8 cellular contexts compared by ENCODE assay signal in the genomic region with DNA sequence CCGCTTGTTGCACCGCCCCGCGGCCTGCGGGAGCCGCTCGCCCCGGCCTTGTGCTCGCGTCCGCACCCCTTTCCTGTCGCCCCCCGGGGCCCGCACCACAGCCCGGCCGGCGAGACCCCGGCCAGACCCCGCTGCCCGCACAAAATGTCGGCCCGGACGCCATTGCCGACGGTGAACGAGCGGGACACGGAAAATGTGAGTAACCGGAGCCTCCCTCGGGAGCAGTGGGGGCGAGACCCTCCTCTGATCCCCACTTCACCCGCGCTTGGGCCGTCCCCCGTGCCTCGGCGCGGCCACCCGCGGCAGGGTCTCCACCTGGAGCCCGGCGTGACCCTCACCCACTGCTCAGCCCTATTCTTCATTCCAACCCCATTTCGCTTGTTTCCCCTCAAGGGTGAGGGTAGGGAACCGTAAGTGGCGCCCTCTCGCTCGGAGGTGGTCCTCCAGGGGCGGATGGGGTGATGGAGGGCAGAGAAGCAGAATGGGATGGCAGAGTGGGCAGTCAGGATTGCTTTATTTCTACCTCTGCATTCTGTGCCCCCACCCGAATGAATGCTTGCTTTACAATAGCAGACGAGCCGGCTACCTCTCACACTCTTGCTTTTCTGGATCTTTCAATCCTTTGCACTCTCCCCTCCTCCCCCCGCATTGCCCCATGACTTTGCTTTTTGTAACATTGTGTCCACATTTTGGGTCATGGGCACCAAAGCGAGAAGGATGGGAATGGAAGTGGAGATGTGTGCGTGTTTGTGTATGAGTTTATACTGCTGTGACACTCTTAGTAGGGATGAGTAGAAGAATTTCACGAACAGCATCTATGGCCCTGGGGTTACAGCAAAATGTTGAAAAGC. TPM values are rescaled to one million over a fixed set of nuclear protein-coding genes. Genes with fewer than 3 reads are reported as not detected.
DNase-seq lines count a peak whose midpoint lies in the region; ATAC-seq and TF ChIP-seq lines count a peak whose summit lies in the region.

No MANE protein-coding gene starts in this region.

- H3K36me3 ChIP-seq in right atrium auricular region (no peaks in the 10 kb centered on the region), rectal smooth muscle tissue (ENCODE audit: control insufficient read depth, insufficient read depth, low read length) (no peaks in the 10 kb centered on the region)

- H3K4me1 ChIP-seq in right atrium auricular region, result peaks cover 0 to 23% of the 10 kb centered on the region in 2 donors
- H3K4me1 ChIP-seq in rectal smooth muscle tissue (ENCODE audit: control insufficient read depth, insufficient read depth, low read length), result peaks cover 5% of the 10 kb centered on the region

- H3K4me3 ChIP-seq in right atrium auricular region, result peak overlapping the region; percentile 75 to 89
- H3K4me3 ChIP-seq in rectal smooth muscle tissue (ENCODE audit: low read length), result peak overlapping the region; percentile 77

- no peaks in the 10 kb centered on the region for H3K27me3 ChIP-seq in right atrium auricular region
- H3K27me3 ChIP-seq in rectal smooth muscle tissue (ENCODE audit: control insufficient read depth, insufficient read depth, low read length), result peaks cover 3% of the 10 kb centered on the region

- peak overlapping the region; percentile 19 for H3K9ac ChIP-seq in rectal smooth muscle tissue (ENCODE audit: low read length)

- no peak overlapping the region for H3K27ac Mint-ChIP-seq in T-helper 1 cell treated with Interleukin-12 subunit alpha and Interleukin-12 subunit beta and Interleukin-4 antibody, amounts not matched to agents 30 μg/mL and 1 μg/mL, for 36 hours
- H3K27ac Mint-ChIP-seq in activated T-helper 1 cell treated with anti-CD3 and anti-CD28 coated beads, Interleukin-12 subunit alpha, Interleukin-12 subunit beta, Interleukin-2, Interleukin-4 antibody, amounts not matched to agents 30 ng/mL and 10 ng/mL and 1 ng/mL, durations not matched to agents 14 hours and 24 hours and 36 hours, result peak overlapping the region; percentile 32

- intact Hi-C loops in activated T-helper 1 cell treated with anti-CD3 and anti-CD28 coated beads, Interleukin-12 subunit alpha, Interleukin-12 subunit beta, Interleukin-2, Interleukin-4 antibody, amounts not matched to agents 30 ng/mL and 10 ng/mL and 1 ng/mL, durations not matched to agents 14 hours and 24 hours and 36 hours (cut with micrococcal nuclease), result loop anchor here (5.0 kb wide), 1 partner anchor 348 kb away; the partner anchor contains the start of gene HLX

- no peak for DNase-seq in T-helper 1 cell
- DNase-seq in activated T-helper 1 cell treated with anti-CD3 and anti-CD28 coated beads, Interleukin-12 subunit alpha, Interleukin-12 subunit beta, Interleukin-2, Interleukin-4 antibody, amounts not matched to agents 30 ng/mL and 10 ng/mL and 1 ng/mL, durations not matched to agents 14 hours and 24 hours and 36 hours (ENCODE audit: low spot score), result no peak
- no peak for DNase-seq in right atrium auricular region (ENCODE audit: low spot score)
- no peak for DNase-seq in OCI-M2 (lab: John Stamatoyannopoulos, UW; ENCODE audit: unreplicated experiment)

- H3K27me3 Mint-ChIP-seq in T-helper 1 cell treated with Interleukin-12 subunit alpha and Interleukin-12 subunit beta and Interleukin-4 antibody, amounts not matched to agents 30 μg/mL and 1 μg/mL, for 36 hours (ENCODE audit: low read depth), result peaks cover 66% of the 10 kb centered on the region
- peaks cover 58% of the 10 kb centered on the region for H3K27me3 Mint-ChIP-seq in activated T-helper 1 cell treated with anti-CD3 and anti-CD28 coated beads, Interleukin-12 subunit alpha, Interleukin-12 subunit beta, Interleukin-2, Interleukin-4 antibody, amounts not matched to agents 30 ng/mL and 10 ng/mL and 1 ng/mL, durations not matched to agents 14 hours and 24 hours and 36 hours (ENCODE audit: insufficient read depth)

- H3K4me3 Mint-ChIP-seq in T-helper 1 cell treated with Interleukin-12 subunit alpha and Interleukin-12 subunit beta and Interleukin-4 antibody, amounts not matched to agents 30 μg/mL and 1 μg/mL, for 36 hours, result peak overlapping the region; percentile 59
- peak overlapping the region; percentile 76 for H3K4me3 Mint-ChIP-seq in activated T-helper 1 cell treated with anti-CD3 and anti-CD28 coated beads, Interleukin-12 subunit alpha, Interleukin-12 subunit beta, Interleukin-2, Interleukin-4 antibody, amounts not matched to agents 30 ng/mL and 10 ng/mL and 1 ng/mL, durations not matched to agents 14 hours and 24 hours and 36 hours

- H3K9me3 Mint-ChIP-seq in T-helper 1 cell treated with Interleukin-12 subunit alpha and Interleukin-12 subunit beta and Interleukin-4 antibody, amounts not matched to agents 30 μg/mL and 1 μg/mL, for 36 hours, result no peaks in the 10 kb centered on the region
- no peaks in the 10 kb centered on the region for H3K9me3 Mint-ChIP-seq in activated T-helper 1 cell treated with anti-CD3 and anti-CD28 coated beads, Interleukin-12 subunit alpha, Interleukin-12 subunit beta, Interleukin-2, Interleukin-4 antibody, amounts not matched to agents 30 ng/mL and 10 ng/mL and 1 ng/mL, durations not matched to agents 14 hours and 24 hours and 36 hours

- peaks cover 13% of the 10 kb centered on the region for H3K4me1 Mint-ChIP-seq in T-helper 1 cell treated with Interleukin-12 subunit alpha and Interleukin-12 subunit beta and Interleukin-4 antibody, amounts not matched to agents 30 μg/mL and 1 μg/mL, for 36 hours (ENCODE audit: low read depth)
- peaks cover 12% of the 10 kb centered on the region for H3K4me1 Mint-ChIP-seq in activated T-helper 1 cell treated with anti-CD3 and anti-CD28 coated beads, Interleukin-12 subunit alpha, Interleukin-12 subunit beta, Interleukin-2, Interleukin-4 antibody, amounts not matched to agents 30 ng/mL and 10 ng/mL and 1 ng/mL, durations not matched to agents 14 hours and 24 hours and 36 hours (ENCODE audit: low read depth)

- TF ChIP-seq CTCF in right atrium auricular region (IDR thresholded peaks at IDR 0.05), result no peak

- peak; percentile 10 for ATAC-seq in HG03045 (IDR thresholded peaks at IDR 0.05; ENCODE audit: unreplicated experiment)
- ATAC-seq in HG02798 (IDR thresholded peaks at IDR 0.05; ENCODE audit: poor library complexity, unreplicated experiment), result no peak

- no peaks in the 10 kb centered on the region for H3K36me3 Mint-ChIP-seq in T-helper 1 cell treated with Interleukin-12 subunit alpha and Interleukin-12 subunit beta and Interleukin-4 antibody, amounts not matched to agents 30 μg/mL and 1 μg/mL, for 36 hours (ENCODE audit: low read depth)
- H3K36me3 Mint-ChIP-seq in activated T-helper 1 cell treated with anti-CD3 and anti-CD28 coated beads, Interleukin-12 subunit alpha, Interleukin-12 subunit beta, Interleukin-2, Interleukin-4 antibody, amounts not matched to agents 30 ng/mL and 10 ng/mL and 1 ng/mL, durations not matched to agents 14 hours and 24 hours and 36 hours (ENCODE audit: low read depth), result peaks cover 7% of the 10 kb centered on the region

- H3K9me3 ChIP-seq in right atrium auricular region, result peaks cover 0 to 7% of the 10 kb centered on the region in 2 donors

- H3K27ac ChIP-seq in right atrium auricular region (peak overlapping the region; percentile 93 to 96), rectal smooth muscle tissue (ENCODE audit: low read depth, low read length) (peak overlapping the region; percentile 78)

RNA-seq across cellular contexts. Expression of gene MARK1, which starts 1.0 kb away (rescaled TPM):
- not detected in 2 replicates for total RNA-seq in activated T-helper 1 cell treated with anti-CD3 and anti-CD28 coated beads, Interleukin-12 subunit alpha, Interleukin-12 subunit beta, Interleukin-2, Interleukin-4 antibody, amounts not matched to agents 30 ng/mL and 10 ng/mL and 1 ng/mL, durations not matched to agents 14 hours and 24 hours and 36 hours
- 10 to 100 TPM; 12.5 to 20.0 TPM for total RNA-seq in right atrium auricular region

Comparison
In these comparisons a context has a peak if more than half of its experiments do, and no peak if none do; other contexts are left out.
1. RNA of gene MARK1, which starts 1.0 kb away (total RNA-seq): 12.5 to 20.0 TPM in right atrium auricular region; not detected in activated T-helper 1 cell treated with anti-CD3 and anti-CD28 coated beads, Interleukin-12 subunit alpha, Interleukin-12 subunit beta, Interleukin-2, Interleukin-4 antibody, amounts not matched to agents 30 ng/mL and 10 ng/mL and 1 ng/mL, durations not matched to agents 14 hours and 24 hours and 36 hours; every median in the first group is over 10 times any median in the second.